In the genomic region with DNA sequence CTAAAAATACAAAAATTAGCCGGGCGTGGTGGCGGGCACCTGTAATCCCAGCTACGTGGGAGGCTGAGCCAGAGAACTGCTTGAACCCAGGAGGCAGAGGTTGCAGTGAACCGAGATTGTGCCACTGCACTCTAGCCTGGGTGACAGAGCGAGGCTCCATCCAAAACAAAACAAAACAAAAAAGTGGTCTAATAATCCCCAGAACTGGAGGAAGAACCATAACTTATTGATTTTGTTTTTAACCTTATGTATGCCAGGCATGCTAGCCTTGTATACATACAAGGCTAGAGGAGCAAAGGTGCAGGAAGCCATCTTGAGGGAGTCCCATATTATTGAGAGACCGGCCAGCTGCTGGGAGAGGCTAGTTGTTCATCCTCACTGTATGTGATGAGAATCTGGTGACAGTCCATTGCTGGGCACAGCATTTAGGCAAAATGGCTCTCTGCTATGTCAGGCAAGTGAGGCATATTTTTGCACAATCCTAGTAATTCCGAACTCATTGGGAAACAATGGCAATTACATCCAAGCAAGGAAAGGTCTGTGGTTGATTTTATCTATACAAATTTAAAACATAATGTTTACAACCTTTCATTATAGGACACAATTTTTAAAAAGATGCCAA, we compare ENCODE assay signal across 13 cellular contexts. TPM values are rescaled to one million over a fixed set of nuclear protein-coding genes. Genes with fewer than 3 reads are reported as not detected.
DNase-seq lines count a peak whose midpoint lies in the region; ATAC-seq and TF ChIP-seq lines count a peak whose summit lies in the region.
"Had no signal": no experiment of that assay in that cellular context is flagged by ENCODE, and none has a peak within 500 bp of the region (broad histone marks: within the 10 kb centered on the region; RNA-seq: fewer than 3 reads in every experiment).

No MANE protein-coding gene starts in this region.

- dilution Hi-C loops in IMR-90 (cut with HindIII; ENCODE audit: low sequenced_read_pairs, unreplicated experiment) = no loop called here

- H3K9ac ChIP-seq in IMR-90 (ENCODE audit: low read depth, low read length) (no peak overlapping the region), MM.1S (ENCODE audit: low read length) (no peak overlapping the region)

- peak overlapping the region; percentile 94 for H2AK5ac ChIP-seq in IMR-90 (ENCODE audit: low read depth, low read length)

- H3K9me2 ChIP-seq in MM.1S (replicated peaks; ENCODE audit: insufficient read depth, low read length) = no peaks in the 10 kb centered on the region

- H2BK15ac ChIP-seq in IMR-90 (ENCODE audit: low read depth, low read length) = peak overlapping the region; percentile 80; the same call in 1 of the 3 replicates

- H3K23ac ChIP-seq in IMR-90 (ENCODE audit: low read depth, low read length) = peak overlapping the region; percentile 93

- H3K18ac ChIP-seq in IMR-90 (ENCODE audit: low read depth, low read length) = peak overlapping the region; percentile 10; the same call in 1 of the 2 replicates

- TF ChIP-seq CTCF in IMR-90 (conservative IDR thresholded peaks at IDR 0.05; ENCODE audit: low read depth, low read length) (no peak), nephron (IDR thresholded peaks at IDR 0.05; ENCODE audit: unreplicated experiment in 3 of 3) (no peak), MM.1S (IDR thresholded peaks at IDR 0.05; ENCODE audit: low read length) (no peak)

- intact Hi-C loops in activated CD4-positive, alpha-beta T cell treated with anti-CD3 and anti-CD28 coated beads, Interleukin-2, amount 10 ng/mL, durations not matched to agents 24 days and 14 days (cut with micrococcal nuclease) = no loop called here
- intact Hi-C loops in IMR-90 (cut with micrococcal nuclease) = no loop called here

- H3K4me1 ChIP-seq in IMR-90 (ENCODE audit: control insufficient read depth, insufficient read depth, low read length) = peaks cover 5% of the 10 kb centered on the region; the same call in 1 of the 2 replicates
- H3K4me1 ChIP-seq in MM.1S (ENCODE audit: low read length) = peaks cover 6% of the 10 kb centered on the region

- peaks cover 21% of the 10 kb centered on the region for H3K4me1 Mint-ChIP-seq in activated CD4-positive, alpha-beta T cell treated with anti-CD3 and anti-CD28 coated beads, Interleukin-2, amount 10 ng/mL, durations not matched to agents 24 days and 14 days
- peaks cover 18% of the 10 kb centered on the region for H3K4me1 Mint-ChIP-seq in activated naive CD8-positive, alpha-beta T cell (ENCODE audit: low read depth)
- H3K4me1 Mint-ChIP-seq in nephron = peaks cover 16% of the 10 kb centered on the region

- in situ Hi-C loops in IMR-90 (cut with MboI; ENCODE audit: low sequenced_read_pairs) = no loop called here

- H3K27me3 Mint-ChIP-seq in activated CD4-positive, alpha-beta T cell treated with anti-CD3 and anti-CD28 coated beads, Interleukin-2, amount 10 ng/mL, durations not matched to agents 24 days and 14 days = peaks cover 2% of the 10 kb centered on the region
- H3K27me3 Mint-ChIP-seq in activated naive CD8-positive, alpha-beta T cell = no peaks in the 10 kb centered on the region
- no peaks in the 10 kb centered on the region for H3K27me3 Mint-ChIP-seq in nephron (ENCODE audit: low read depth)

- DNase-seq in activated CD4-positive, alpha-beta T cell treated with anti-CD3 and anti-CD28 coated beads, Interleukin-2, amount 10 ng/mL, durations not matched to agents 24 days and 14 days = no peak
- no peak for DNase-seq in activated CD4-positive, alpha-beta T cell treated with anti-CD3 and anti-CD28 coated beads for 1 hour
- DNase-seq in IMR-90 = no peak
- DNase-seq in MM.1S = no peak
- no peak for DNase-seq in SW 1271 (lab: John Stamatoyannopoulos, UW)
- DNase-seq: DMS79; NCI-H1930; Right ventricle myocardium superior; stimulated activated naive CD4-positive, alpha-beta T cell had no signal

- no peak overlapping the region for H4K5ac ChIP-seq in IMR-90 (ENCODE audit: low read depth, low read length)

- WGBS in IMR-90 (ENCODE audit: extremely low coverage in 2 of 2, insufficient read length in 1 of 2), 2 experiments = 100% methylated on average over 1 of the region's 8 CpGs; no CpG with 5 or more reads in 1 of the 2 experiments

- peak overlapping the region; percentile 96 for H2BK120ac ChIP-seq in IMR-90 (ENCODE audit: low read depth, low read length)

- H2AK9ac ChIP-seq in IMR-90 (replicated peaks; ENCODE audit: low read depth, low read length, poor library complexity) = peak overlapping the region; percentile 59

- no TSS peak for BruUV-seq in IMR-90 (replicated peaks; lab: Mats Ljungman, UMichigan)

- peaks cover 2% of the 10 kb centered on the region for H3K36me3 Mint-ChIP-seq in activated CD4-positive, alpha-beta T cell treated with anti-CD3 and anti-CD28 coated beads, Interleukin-2, amount 10 ng/mL, durations not matched to agents 24 days and 14 days (ENCODE audit: low read depth)
- no peaks in the 10 kb centered on the region for H3K36me3 Mint-ChIP-seq in activated naive CD8-positive, alpha-beta T cell
- H3K36me3 Mint-ChIP-seq in nephron (ENCODE audit: low read depth) = no peaks in the 10 kb centered on the region

- H3K36me3 ChIP-seq in IMR-90 (ENCODE audit: control insufficient read depth, insufficient read depth, low read length) (no peaks in the 10 kb centered on the region), MM.1S (replicated peaks; ENCODE audit: insufficient read depth, low read length) (no peaks in the 10 kb centered on the region)
- H3K36me3 ChIP-seq: ovary had no signal

- peak overlapping the region; percentile 71; the same call in 1 of the 2 replicates for H3K56ac ChIP-seq in IMR-90 (ENCODE audit: extremely low read depth, insufficient read depth, low read length)

- peak overlapping the region; percentile 94 for H2BK5ac ChIP-seq in IMR-90 (ENCODE audit: low read depth, low read length, poor library complexity, severe bottlenecking)

- H3K4ac ChIP-seq in IMR-90 (ENCODE audit: low read depth, low read length) = peak overlapping the region; percentile 94

- no peaks in the 10 kb centered on the region for H3K9me3 Mint-ChIP-seq in activated CD4-positive, alpha-beta T cell treated with anti-CD3 and anti-CD28 coated beads, Interleukin-2, amount 10 ng/mL, durations not matched to agents 24 days and 14 days
- no peaks in the 10 kb centered on the region for H3K9me3 Mint-ChIP-seq in activated naive CD8-positive, alpha-beta T cell (ENCODE audit: low read depth)
- H3K9me3 Mint-ChIP-seq in nephron = peaks cover 12% of the 10 kb centered on the region

- peak overlapping the region; percentile 37 for H3K27ac Mint-ChIP-seq in activated CD4-positive, alpha-beta T cell treated with anti-CD3 and anti-CD28 coated beads, Interleukin-2, amount 10 ng/mL, durations not matched to agents 24 days and 14 days
- no peak overlapping the region for H3K27ac Mint-ChIP-seq in activated naive CD8-positive, alpha-beta T cell
- peak overlapping the region in 1 of 3 experiments; percentile 22 for H3K27ac Mint-ChIP-seq in nephron

- peak overlapping the region; percentile 96 for H2BK20ac ChIP-seq in IMR-90 (ENCODE audit: low read depth, low read length)

- no peak overlapping the region for H3K4me3 ChIP-seq in IMR-90 (ENCODE audit: insufficient read depth, low read depth, low read length)
- H3K4me3 ChIP-seq in MM.1S (ENCODE audit: low read length) = no peak overlapping the region

- H3K27me3 ChIP-seq in IMR-90 (ENCODE audit: control insufficient read depth, insufficient read depth, low read length) (no peaks in the 10 kb centered on the region), MM.1S (replicated peaks; ENCODE audit: insufficient read depth, low read length) (no peaks in the 10 kb centered on the region)
- H3K27me3 ChIP-seq: ovary had no signal

- peak overlapping the region; percentile 85 for H4K91ac ChIP-seq in IMR-90 (ENCODE audit: insufficient read depth, low read depth, low read length)

- POLR2A ChIA-PET in IMR-90 (lab: Charles Lee; ENCODE audit: unreplicated experiment) = interaction anchor here (1.0 to 2.5 kb wide), 2 partner anchors 19 to 61 kb away, joined by 3 to 44 read pairs; a partner anchor contains a TSS

- peaks cover 3% of the 10 kb centered on the region for H3K9me1 ChIP-seq in IMR-90 (ENCODE audit: insufficient read depth, low read length)

- no peaks in the 10 kb centered on the region for H3K79me1 ChIP-seq in IMR-90 (ENCODE audit: low read depth in 1 of 2, low read length in 2 of 2)

- TF ChIP-seq RAD21 in IMR-90 (IDR thresholded peaks at IDR 0.05; ENCODE audit: low read length) = no peak

- peak overlapping the region; percentile 19 for H3K4me3 Mint-ChIP-seq in activated CD4-positive, alpha-beta T cell treated with anti-CD3 and anti-CD28 coated beads, Interleukin-2, amount 10 ng/mL, durations not matched to agents 24 days and 14 days
- H3K4me3 Mint-ChIP-seq in activated naive CD8-positive, alpha-beta T cell = peak overlapping the region; percentile 13
- H3K4me3 Mint-ChIP-seq in nephron = peak overlapping the region in 2 of 3 experiments; percentile 19 to 22

- H3K9me3 ChIP-seq in IMR-90 (ENCODE audit: control insufficient read depth, insufficient read depth, low read length) (peaks cover 2% of the 10 kb centered on the region; the same call in 1 of the 2 replicates), MM.1S (replicated peaks; ENCODE audit: insufficient read depth, low read length) (no peaks in the 10 kb centered on the region)
- H3K9me3 ChIP-seq: ovary had no signal

- CTCF ChIA-PET in IMR-90 (lab: Yijun Ruan, JAX) = no interaction called here

- peak overlapping the region in 1 of 2 experiments; percentile 72; a peak in 3 of 4 replicates for H4K8ac ChIP-seq in IMR-90 (ENCODE audit: low read depth in 2 of 2, low read length in 2 of 2)

- H3K27ac ChIP-seq in IMR-90 (ENCODE audit: insufficient read depth, low read length) (peak overlapping the region; percentile 46), MM.1S (ENCODE audit: low read length) (no peak overlapping the region)
- H3K27ac ChIP-seq: ovary had no signal

- peak overlapping the region; percentile 85 for H3K14ac ChIP-seq in IMR-90 (replicated peaks; ENCODE audit: low read depth, low read length)

- H3K79me2 ChIP-seq in MM.1S (ENCODE audit: low read length) = no peaks in the 10 kb centered on the region

- ATAC-seq in IMR-90 (ENCODE audit: low read depth) (no peak), HG03469 (IDR thresholded peaks at IDR 0.05; ENCODE audit: unreplicated experiment) (no peak)

- H3K4me2 ChIP-seq in IMR-90 (ENCODE audit: low read depth, low read length) (no peak overlapping the region), MM.1S (ENCODE audit: low read depth, low read length) (no peak overlapping the region)

- no peak for TF ChIP-seq POLR2A in IMR-90 (IDR thresholded peaks at IDR 0.05; ENCODE audit: low read depth, low read length)

- no peaks in the 10 kb centered on the region for H4K20me1 ChIP-seq in IMR-90 (ENCODE audit: insufficient read depth, low read length)
- H4K20me1 ChIP-seq in MM.1S (ENCODE audit: insufficient read depth, low read length) = no peaks in the 10 kb centered on the region

- H2AFZ ChIP-seq in IMR-90 (replicated peaks; ENCODE audit: low read length, poor library complexity) = peak overlapping the region; percentile 79
- H2AFZ ChIP-seq in MM.1S (ENCODE audit: low read length) = no peak overlapping the region

- peaks cover 11% of the 10 kb centered on the region for H3F3A ChIP-seq in MM.1S (ENCODE audit: insufficient read depth, low read length)

RNA-seq across cellular contexts. Expression of a gene that starts 18.0 kb away (rescaled TPM):
- total RNA-seq in activated CD4-positive, alpha-beta T cell treated with anti-CD3 and anti-CD28 coated beads, Interleukin-2, amount 10 ng/mL, durations not matched to agents 24 days and 14 days = 0.12 and 0.50 TPM in 2 replicates
- 13.6 and 14.9 TPM in 2 replicates for total RNA-seq in IMR-90 (2012; rRNA removed)
- polyA plus RNA-seq in IMR-90 (2012; rRNA removed) = 11.7 and 15.7 TPM in 2 replicates
- 9.0 and 14.0 TPM in 2 replicates for polyA plus RNA-seq in IMR-90 (2012; cell fraction: cytosol; rRNA removed)
- 8.4 and 16.6 TPM in 2 replicates for polyA plus RNA-seq in IMR-90 (2012; cell fraction: nucleus; rRNA removed; ENCODE audit: low replicate concordance)
